Comparison of ENCODE assay signal across 1 cellular context in the genomic region with DNA sequence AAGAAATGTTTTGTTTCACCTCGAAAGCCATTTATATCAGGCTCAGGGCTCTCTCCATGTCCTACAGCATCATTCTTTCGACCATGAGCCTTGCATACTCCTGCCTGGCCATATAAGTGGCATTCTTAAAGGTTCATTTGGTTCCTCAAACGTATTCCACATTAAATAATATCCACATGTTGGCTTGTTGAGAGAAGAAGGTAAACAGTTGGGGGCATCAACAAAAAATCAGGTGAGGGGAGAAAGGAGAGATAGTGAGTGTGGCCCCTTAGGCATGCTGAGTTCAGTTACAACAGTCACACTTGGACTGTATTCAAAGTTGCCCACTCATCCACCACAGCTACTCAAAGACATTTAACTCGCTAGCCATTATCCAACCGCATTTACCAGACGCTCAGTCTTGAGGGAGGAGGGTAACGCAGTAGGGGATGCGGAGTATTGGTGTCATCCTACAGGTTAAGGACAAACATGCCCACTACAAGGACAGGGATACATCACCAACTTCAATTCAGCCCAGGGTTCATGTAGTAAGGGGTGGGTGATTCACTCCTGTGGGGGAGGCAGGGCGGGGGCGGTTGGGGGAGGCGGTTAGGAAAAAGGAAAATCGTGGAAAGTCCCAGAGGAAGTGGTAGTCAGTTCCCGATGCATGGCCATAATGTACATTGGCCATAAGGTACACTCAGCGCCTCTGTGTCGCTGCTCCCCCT.
TF ChIP-seq lines count a peak whose summit lies in the region.

No MANE protein-coding gene starts in this region.

TF ChIP-seq in K562, 482 proteins besides CTCF, POLR2A, EP300 and RAD21 (continued from another document):
- TF ChIP-seq, protein P1, sequence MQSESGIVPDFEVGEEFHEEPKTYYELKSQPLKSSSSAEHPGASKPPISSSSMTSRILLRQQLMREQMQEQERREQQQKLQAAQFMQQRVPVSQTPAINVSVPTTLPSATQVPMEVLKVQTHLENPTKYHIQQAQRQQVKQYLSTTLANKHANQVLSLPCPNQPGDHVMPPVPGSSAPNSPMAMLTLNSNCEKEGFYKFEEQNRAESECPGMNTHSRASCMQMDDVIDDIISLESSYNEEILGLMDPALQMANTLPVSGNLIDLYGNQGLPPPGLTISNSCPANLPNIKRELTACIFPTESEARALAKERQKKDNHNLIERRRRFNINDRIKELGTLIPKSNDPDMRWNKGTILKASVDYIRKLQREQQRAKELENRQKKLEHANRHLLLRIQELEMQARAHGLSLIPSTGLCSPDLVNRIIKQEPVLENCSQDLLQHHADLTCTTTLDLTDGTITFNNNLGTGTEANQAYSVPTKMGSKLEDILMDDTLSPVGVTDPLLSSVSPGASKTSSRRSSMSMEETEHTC (IDR thresholded peaks at IDR 0.05), result no peak
- no peak for TF ChIP-seq COPS2 (conservative IDR thresholded peaks at IDR 0.05)
